Comparison of ENCODE assay signal across 26 cellular contexts in the genomic region with DNA sequence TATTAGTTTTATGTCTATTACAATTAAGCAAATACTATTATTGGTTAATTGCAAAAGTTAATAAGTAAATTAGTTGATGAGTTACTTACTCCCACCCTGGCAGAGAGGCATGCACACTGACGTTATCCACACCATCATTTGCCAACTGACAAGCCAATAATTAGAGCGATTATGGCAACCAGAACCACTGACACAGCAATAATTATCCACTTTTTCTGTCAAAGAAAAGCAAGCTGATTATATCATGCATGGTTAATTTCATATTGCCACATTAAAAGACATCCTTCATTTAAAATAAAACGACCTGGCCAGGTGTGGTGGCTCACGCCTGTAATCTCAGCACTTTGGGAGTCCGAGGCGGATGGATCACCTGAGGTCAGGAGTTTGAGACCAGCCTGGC.
"Had no signal": no experiment of that assay in that cellular context is flagged by ENCODE, and none has a peak within 500 bp of the region (broad histone marks: within the 10 kb centered on the region; RNA-seq: fewer than 3 reads in every experiment).

No MANE protein-coding gene starts in this region.

- H3K27ac ChIP-seq: left ventricle myocardium inferior, testis, uterus had no signal

- H3K4me3 Mint-ChIP-seq: brain, neural crest cell had no signal

- H3K9me3 ChIP-seq: left ventricle myocardium inferior, testis, uterus had no signal

- FAIRE-seq: small intestine had no signal

- H3K4me3 ChIP-seq: left ventricle myocardium inferior, testis, uterus had no signal

- ATAC-seq: foreskin keratinocyte; naive thymus-derived CD4-positive, alpha-beta T cell; sciatic nerve had no signal

- DNase-seq: activated CD4-positive, alpha-beta memory T cell treated with anti-CD3 and anti-CD28 coated beads, Interleukin-2, amount 10 ng/mL, durations not matched to agents 7 days and 5 days; activated CD4-positive, alpha-beta T cell treated with anti-CD3 and anti-CD28 coated beads for 4 hours; activated CD4-positive, CD25-positive, alpha-beta regulatory T cell; activated CD8-positive, alpha-beta memory T cell treated with anti-CD3 and anti-CD28 coated beads, Interleukin-2, amount 10 ng/mL, durations not matched to agents 7 days and 5 days; activated gamma-delta T cell; activated naive CD4-positive, alpha-beta T cell treated with anti-CD3 and anti-CD28 coated beads, Interleukin-2, amount 50 U/mL, for 16 hours; activated T-cell treated with anti-CD3 and anti-CD28 coated beads for 4 hours; aorta; caudate nucleus; dermis blood vessel endothelial cell; effector CD8-positive, alpha-beta T cell; foreskin keratinocyte; left ventricle myocardium inferior; naive thymus-derived CD4-positive, alpha-beta T cell; occipital lobe; small intestine; stimulated activated CD4-positive, alpha-beta T cell treated with anti-CD3 and anti-CD28 coated beads, Interleukin-15, amount 100 ng/mL, for 24 hours; stimulated activated CD8-positive, alpha-beta memory T cell treated with anti-CD3 and anti-CD28 coated beads, Interleukin-4, amount 100 ng/mL, for 48 hours; stimulated activated naive CD4-positive, alpha-beta T cell; T-helper 9 cell; testis; trophoblast cell; uterus had no signal

- H3K9me3 Mint-ChIP-seq: activated CD4-positive, alpha-beta memory T cell treated with anti-CD3 and anti-CD28 coated beads, Interleukin-2, amount 10 ng/mL, durations not matched to agents 7 days and 5 days; brain; neural crest cell had no signal

- H3K36me3 ChIP-seq: uterus had no signal

- H3K27me3 ChIP-seq: foreskin keratinocyte, testis, uterus had no signal

- H3K27me3 Mint-ChIP-seq: activated CD4-positive, alpha-beta memory T cell treated with anti-CD3 and anti-CD28 coated beads, Interleukin-2, amount 10 ng/mL, durations not matched to agents 7 days and 5 days; activated CD8-positive, alpha-beta memory T cell treated with anti-CD3 and anti-CD28 coated beads, Interleukin-2, amount 10 ng/mL, durations not matched to agents 7 days and 5 days; naive thymus-derived CD4-positive, alpha-beta T cell had no signal

- H3K4me1 ChIP-seq: left ventricle myocardium inferior, testis, uterus had no signal
